In genomic region chr11:126080206-126080941, GRCh38 we compare ENCODE assay signal across 11 cellular contexts. TPM values are rescaled to one million over a fixed set of nuclear protein-coding genes. Genes with fewer than 3 reads are reported as not detected.
DNase-seq lines count a peak whose midpoint lies in the region; ATAC-seq and TF ChIP-seq lines count a peak whose summit lies in the region.
"Had no signal": no experiment of that assay in that cellular context is flagged by ENCODE, and none has a peak within 500 bp of the region (broad histone marks: within the 10 kb centered on the region; RNA-seq: fewer than 3 reads in every experiment).

No MANE protein-coding gene starts in this region.

- H3K79me2 ChIP-seq in PC-9 (ENCODE audit: low read depth) = no peaks in the 10 kb centered on the region

- H3K4me1 ChIP-seq in PC-9 (replicated peaks; ENCODE audit: insufficient read depth) (peaks cover 32% of the 10 kb centered on the region), subcutaneous abdominal adipose tissue (ENCODE audit: control insufficient read depth in 5 of 5, insufficient read depth in 5 of 5, low read length in 5 of 5) (peaks cover 0 to 27% (median 16%) of the 10 kb centered on the region in 5 donors)

- CTCF ChIA-PET in PC-9 (lab: Charles Lee) = no interaction called here

- H4K20me1 ChIP-seq in PC-9 (ENCODE audit: insufficient read depth) = no peaks in the 10 kb centered on the region

- no peak overlapping the region for H3K9ac ChIP-seq in subcutaneous abdominal adipose tissue (ENCODE audit: low read length in 5 of 5)

- H3K36me3 ChIP-seq in PC-9 (ENCODE audit: low read depth) (no peaks in the 10 kb centered on the region), subcutaneous abdominal adipose tissue (ENCODE audit: control insufficient read depth in 5 of 5, insufficient read depth in 5 of 5, low read length in 5 of 5) (no peaks in the 10 kb centered on the region)

- no peaks in the 10 kb centered on the region for H3K9me2 ChIP-seq in PC-9 (ENCODE audit: insufficient read depth)

- DNase-seq in NCI-H1694 treated with DMSO at 0.1 percent for 48 hours (lab: John Stamatoyannopoulos, UW) = peak; percentile 9
- DNase-seq in NCI-H1694 (lab: John Stamatoyannopoulos, UW) = no peak
- DNase-seq in PC-9 = peak; percentile 77 to 82
- DNase-seq in iPS-NIHi11 (ENCODE audit: low spot score) = peak; percentile 28
- no peak for DNase-seq in erythroblast (lab: John Stamatoyannopoulos, UW)
- DNase-seq: activated CD8-positive, alpha-beta memory T cell treated with anti-CD3 and anti-CD28 coated beads for 24 hours; foreskin fibroblast; naive thymus-derived CD8-positive, alpha-beta T cell had no signal

- POLR2A ChIA-PET in PC-9 (lab: Charles Lee; ENCODE audit: unreplicated experiment) = interaction anchor here (0.5 to 0.9 kb wide), 3 partner anchors 24 to 754 kb away, joined by 3 to 6 read pairs (median 4); no protein-coding TSS in a partner anchor

- peak overlapping the region; percentile 67; the same call in 1 of the 2 replicates for H2AFZ ChIP-seq in PC-9

- H3K27ac ChIP-seq in PC-9 = peak overlapping the region; percentile 78
- peak overlapping the region; percentile 34 for H3K27ac ChIP-seq in subcutaneous abdominal adipose tissue (ENCODE audit: low read depth, low read length)

- peaks cover 30% of the 10 kb centered on the region for H3F3A ChIP-seq in PC-9 (ENCODE audit: insufficient read depth, low read depth)

- H3K27me3 ChIP-seq in PC-9 (ENCODE audit: insufficient read depth, low read depth) = no peaks in the 10 kb centered on the region
- no peaks in the 10 kb centered on the region for H3K27me3 ChIP-seq in subcutaneous abdominal adipose tissue (ENCODE audit: control insufficient read depth in 5 of 5, insufficient read depth in 4 of 5, low read length in 5 of 5)

- no peak for TF ChIP-seq POLR2A in erythroblast (IDR thresholded peaks at IDR 0.05; ENCODE audit: low read length)

- H3K4me2 ChIP-seq in PC-9 = peak overlapping the region; percentile 72

- intact Hi-C loops in PC-9 (cut with micrococcal nuclease; ENCODE audit: unreplicated experiment) = loop anchor here (5.0 kb wide), 1 partner anchor 37 kb away; no protein-coding TSS in a partner anchor

- H3K9me3 ChIP-seq in PC-9 (ENCODE audit: insufficient read depth, low read depth) = no peaks in the 10 kb centered on the region
- H3K9me3 ChIP-seq in subcutaneous abdominal adipose tissue (ENCODE audit: control insufficient read depth in 5 of 5, low read length in 5 of 5) = no peaks in the 10 kb centered on the region

- ATAC-seq in GM19351 (IDR thresholded peaks at IDR 0.05; ENCODE audit: unreplicated experiment) = no peak
- no peak for ATAC-seq in GM21723 (IDR thresholded peaks at IDR 0.05; ENCODE audit: unreplicated experiment)
- ATAC-seq: naive thymus-derived CD8-positive, alpha-beta T cell had no signal

- no peak for TF ChIP-seq CTCF in PC-9 (conservative IDR thresholded peaks at IDR 0.05)

- no TSS peak for BruUV-seq in PC-9 (replicated peaks; lab: Mats Ljungman, UMichigan)

- H3K4me3 ChIP-seq in PC-9 (peak overlapping the region; percentile 27; the same call in 1 of the 2 replicates), subcutaneous abdominal adipose tissue (ENCODE audit: low read depth in 1 of 5, low read length in 5 of 5) (no peak overlapping the region)

RNA-seq across cellular contexts. Expression of gene CDON, which starts 17.7 kb away (rescaled TPM):
- 10.0 and 11.2 TPM in 2 replicates for total RNA-seq in PC-9 (2021)

Comparison
In these comparisons a context has a peak if more than half of its experiments do, and no peak if none do; other contexts are left out.
1. DNase-seq: peak in NCI-H1694 treated with DMSO at 0.1 percent for 48 hours (single experiment), PC-9 (2 of 2) and iPS-NIHi11 (single experiment); none in NCI-H1694 (single experiment) and erythroblast (0 of 2).